ENCODE assay signal across 27 cellular contexts in genomic region chr6:106622412-106622811, GRCh38.
"Had no signal": no experiment of that assay in that cellular context is flagged by ENCODE, and none has a peak within 500 bp of the region (broad histone marks: within the 10 kb centered on the region; RNA-seq: fewer than 3 reads in every experiment).

No MANE protein-coding gene starts in this region.

- H3K4me1 ChIP-seq: left lung, lower lobe of right lung, prostate gland, sigmoid colon, suprapubic skin, tibial artery, uterus had no signal

- DNase-seq: hypothalamus; immature natural killer cell; kidney; left colon; left lung; lower lobe of right lung; mammary epithelial cell; midbrain; mucosa of descending colon; naive thymus-derived CD4-positive, alpha-beta T cell; ovary; retina; right cardiac atrium; sigmoid colon; small intestine; spleen; stimulated activated CD4-positive, alpha-beta T cell treated with anti-CD3 and anti-CD28 coated beads, Interleukin-4, amount 100 ng/mL, for 24 hours; stimulated activated naive CD4-positive, alpha-beta T cell; tibial artery; uterus had no signal

- H3K4me1 Mint-ChIP-seq: stimulated activated effector memory CD8-positive, alpha-beta T cell treated with anti-CD3 and anti-CD28 coated beads, Interleukin-12 subunit alpha, Interleukin-12 subunit beta, amount 100 ng/mL, for 72 hours had no signal

- H3K27ac ChIP-seq: left lung, lower lobe of right lung, ovary, prostate gland, sigmoid colon, spleen, suprapubic skin, thoracic aorta, tibial artery, uterus had no signal

- H3K4me3 Mint-ChIP-seq: immature natural killer cell; naive thymus-derived CD4-positive, alpha-beta T cell; natural killer cell treated with Interleukin-12 subunit alpha and Interleukin-12 subunit beta and Interleukin-15 and Interleukin-18, amount 100 ng/mL, for 72 hours; stimulated activated effector memory CD8-positive, alpha-beta T cell treated with anti-CD3 and anti-CD28 coated beads, Interleukin-12 subunit alpha, Interleukin-12 subunit beta, amount 100 ng/mL, for 72 hours; stimulated activated naive CD8-positive, alpha-beta T cell treated with anti-CD3 and anti-CD28 coated beads, Interleukin-15, Interleukin-2, amounts not matched to agents 100 ng/mL and 50 ng/mL, for 24 hours; type B pancreatic cell had no signal

- H3K9me3 Mint-ChIP-seq: immature natural killer cell; natural killer cell treated with Interleukin-12 subunit alpha and Interleukin-12 subunit beta and Interleukin-15 and Interleukin-18, amount 100 ng/mL, for 72 hours; stimulated activated effector memory CD8-positive, alpha-beta T cell treated with anti-CD3 and anti-CD28 coated beads, Interleukin-12 subunit alpha, Interleukin-12 subunit beta, amount 100 ng/mL, for 72 hours; stimulated activated naive CD8-positive, alpha-beta T cell treated with anti-CD3 and anti-CD28 coated beads, Interleukin-15, Interleukin-2, amounts not matched to agents 100 ng/mL and 50 ng/mL, for 24 hours had no signal

- H3K27ac Mint-ChIP-seq: naive thymus-derived CD4-positive, alpha-beta T cell; natural killer cell treated with Interleukin-12 subunit alpha and Interleukin-12 subunit beta and Interleukin-15 and Interleukin-18, amount 100 ng/mL, for 72 hours; stimulated activated effector memory CD8-positive, alpha-beta T cell treated with anti-CD3 and anti-CD28 coated beads, Interleukin-12 subunit alpha, Interleukin-12 subunit beta, amount 100 ng/mL, for 72 hours; stimulated activated naive CD8-positive, alpha-beta T cell treated with anti-CD3 and anti-CD28 coated beads, Interleukin-15, Interleukin-2, amounts not matched to agents 100 ng/mL and 50 ng/mL, for 24 hours; type B pancreatic cell had no signal

- H3K27me3 Mint-ChIP-seq: naive thymus-derived CD4-positive, alpha-beta T cell; natural killer cell treated with Interleukin-12 subunit alpha and Interleukin-12 subunit beta and Interleukin-15 and Interleukin-18, amount 100 ng/mL, for 72 hours; stimulated activated naive CD8-positive, alpha-beta T cell treated with anti-CD3 and anti-CD28 coated beads, Interleukin-15, Interleukin-2, amounts not matched to agents 100 ng/mL and 50 ng/mL, for 24 hours; type B pancreatic cell had no signal

- H3K36me3 Mint-ChIP-seq: natural killer cell treated with Interleukin-12 subunit alpha and Interleukin-12 subunit beta and Interleukin-15 and Interleukin-18, amount 100 ng/mL, for 72 hours; stimulated activated effector memory CD8-positive, alpha-beta T cell treated with anti-CD3 and anti-CD28 coated beads, Interleukin-12 subunit alpha, Interleukin-12 subunit beta, amount 100 ng/mL, for 72 hours had no signal

- H3K9me3 ChIP-seq: left lung, lower lobe of right lung, mucosa of descending colon, ovary, prostate gland, sigmoid colon, spleen, suprapubic skin, thoracic aorta, tibial artery, uterus had no signal

- H3K36me3 ChIP-seq: ovary, prostate gland, suprapubic skin, uterus had no signal

- H3K4me3 ChIP-seq: left lung, lower lobe of right lung, mucosa of descending colon, ovary, prostate gland, sigmoid colon, spleen, suprapubic skin, thoracic aorta, tibial artery, uterus had no signal

- ATAC-seq: left colon; left lung; lower lobe of right lung; mucosa of descending colon; naive thymus-derived CD4-positive, alpha-beta T cell; natural killer cell treated with Interleukin-12 subunit alpha and Interleukin-12 subunit beta and Interleukin-15 and Interleukin-18, amount 100 ng/mL, for 72 hours; right cardiac atrium; stimulated activated effector memory CD8-positive, alpha-beta T cell treated with anti-CD3 and anti-CD28 coated beads, Interleukin-12 subunit alpha, Interleukin-12 subunit beta, amount 100 ng/mL, for 72 hours had no signal

- H3K27me3 ChIP-seq: left lung, ovary, sigmoid colon, spleen, suprapubic skin, tibial artery, uterus had no signal
